ENCODE assay signal across 18 cellular contexts in the genomic region with DNA sequence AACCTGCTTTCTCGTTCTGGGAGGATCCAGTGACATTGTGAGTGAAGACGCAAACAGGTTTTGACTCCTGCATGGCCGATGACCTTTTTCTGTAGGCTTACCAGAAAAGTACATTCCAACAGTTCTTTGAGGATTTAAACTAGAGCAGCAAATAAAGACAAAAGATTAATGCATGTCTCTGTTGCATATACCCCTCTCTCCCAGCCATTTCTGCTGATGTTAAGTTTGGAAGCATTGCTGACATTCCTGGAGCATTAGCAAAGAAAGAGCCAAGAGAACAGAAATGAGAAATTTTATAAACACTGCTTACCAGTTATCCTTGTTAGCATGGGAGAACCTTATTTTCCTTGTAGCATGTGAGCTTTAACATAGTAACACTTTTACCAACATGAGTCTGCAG. TPM values are rescaled to one million over a fixed set of nuclear protein-coding genes. Genes with fewer than 3 reads are reported as not detected.
DNase-seq lines count a peak whose midpoint lies in the region; ATAC-seq and TF ChIP-seq lines count a peak whose summit lies in the region.
"Had no signal": no experiment of that assay in that cellular context is flagged by ENCODE, and none has a peak within 500 bp of the region (broad histone marks: within the 10 kb centered on the region; RNA-seq: fewer than 3 reads in every experiment).

No MANE protein-coding gene starts in this region.

- WGBS in hepatocyte (ENCODE audit: low lambda C conversion rate, missing lambda C conversion rate), result 64% methylated on average over 3 of the region's 3 CpGs

- H3K27ac Mint-ChIP-seq in HFFc6, result peak overlapping the region; percentile 96
- peak overlapping the region in 3 of 5 experiments; percentile 44 to 88 (median 70) for H3K27ac Mint-ChIP-seq in brain

- no peaks in the 10 kb centered on the region for H4K20me1 ChIP-seq in hepatocyte (ENCODE audit: insufficient read depth, poor library complexity, severe bottlenecking)

- no peaks in the 10 kb centered on the region for H3K27me3 ChIP-seq in hepatocyte
- H3K27me3 ChIP-seq: transverse colon had no signal

- H3K4me3 Mint-ChIP-seq in HFFc6 (peak overlapping the region; percentile 60), brain (no peak overlapping the region)
- H3K4me3 Mint-ChIP-seq: central memory CD8-positive, alpha-beta T cell had no signal

- H3K27ac ChIP-seq in hepatocyte, result peak overlapping the region; percentile 83
- H3K27ac ChIP-seq: transverse colon had no signal

- H3K4me1 ChIP-seq in hepatocyte (ENCODE audit: insufficient read depth), result no peaks in the 10 kb centered on the region
- peaks cover 2% of the 10 kb centered on the region for H3K4me1 ChIP-seq in mucosa of descending colon (ENCODE audit: low read depth)

- H3K9me3 ChIP-seq in hepatocyte (ENCODE audit: low read depth) (no peaks in the 10 kb centered on the region), mucosa of descending colon (no peaks in the 10 kb centered on the region)
- H3K9me3 ChIP-seq: transverse colon had no signal

- peaks cover 39% of the 10 kb centered on the region for H3K4me1 Mint-ChIP-seq in HFFc6 (ENCODE audit: low read depth)
- peaks cover 4% of the 10 kb centered on the region for H3K4me1 Mint-ChIP-seq in brain

- peak overlapping the region; percentile 21 for H3K4me2 ChIP-seq in hepatocyte

- H3K36me3 Mint-ChIP-seq in HFFc6 (ENCODE audit: low read depth) (peaks cover 47% of the 10 kb centered on the region), brain (peaks cover 84% of the 10 kb centered on the region)

- H3K27me3 Mint-ChIP-seq in HFFc6 (ENCODE audit: insufficient read depth) (no peaks in the 10 kb centered on the region), brain (no peaks in the 10 kb centered on the region)
- H3K27me3 Mint-ChIP-seq: central memory CD8-positive, alpha-beta T cell had no signal

- H3K9me3 Mint-ChIP-seq in HFFc6, result 0 out of 2 replicates have a peak, but pooled peaks cover 4% of the 10 kb centered on the region
- no peaks in the 10 kb centered on the region for H3K9me3 Mint-ChIP-seq in brain
- H3K9me3 Mint-ChIP-seq: activated naive CD4-positive, alpha-beta T cell treated with anti-CD3 and anti-CD28 coated beads, Interleukin-2, amount 50 U/mL, for 72 hours; central memory CD8-positive, alpha-beta T cell had no signal

- no peak overlapping the region for H2AFZ ChIP-seq in hepatocyte

- DNase-seq in A172 (ENCODE audit: low spot score) (peak; percentile 6), HFFc6 (peak; percentile 65), hepatocyte (ENCODE audit: low spot score) (peak; percentile 8), KG1 (lab: John Stamatoyannopoulos, UW) (no peak), mucosa of descending colon (no peak)
- DNase-seq: activated CD4-positive, alpha-beta T cell treated with anti-CD3 and anti-CD28 coated beads for 4 hours; H7; Karpas-422; NCI-H1436 treated with DMSO at 0.1 percent for 48 hours; NCI-H2227 treated with DMSO at 0.1 percent for 48 hours; nucleus accumbens; SHP77 treated with DMSO at 0.1 percent for 48 hours; transverse colon had no signal

- intact Hi-C loops in mucosa of descending colon (cut with DNase I, micrococcal nuclease), result no loop called here

- no peak for ATAC-seq in HG02870 (IDR thresholded peaks at IDR 0.05; ENCODE audit: unreplicated experiment)
- ATAC-seq in HG02610 (IDR thresholded peaks at IDR 0.05; ENCODE audit: unreplicated experiment), result no peak
- ATAC-seq in mucosa of descending colon, result no peak
- ATAC-seq: activated naive CD4-positive, alpha-beta T cell treated with anti-CD3 and anti-CD28 coated beads, Interleukin-2, amount 50 U/mL, for 72 hours had no signal

- H3K79me2 ChIP-seq in hepatocyte, result peaks cover 5% of the 10 kb centered on the region

- TF ChIP-seq CTCF in HFFc6 (IDR thresholded peaks at IDR 0.05) (no peak), brain (conservative IDR thresholded peaks at IDR 0.05) (no peak), hepatocyte (IDR thresholded peaks at IDR 0.05; ENCODE audit: poor library complexity) (no peak), mucosa of descending colon (IDR thresholded peaks at IDR 0.05) (no peak)

- H3K4me3 ChIP-seq in hepatocyte (no peak overlapping the region), mucosa of descending colon (no peak overlapping the region)
- H3K4me3 ChIP-seq: transverse colon had no signal

- H3K36me3 ChIP-seq in hepatocyte (replicated peaks; ENCODE audit: insufficient read depth, low read depth) (no peaks in the 10 kb centered on the region), mucosa of descending colon (ENCODE audit: low read depth) (peaks cover 5% of the 10 kb centered on the region)

- no peaks in the 10 kb centered on the region for H3K9me2 ChIP-seq in hepatocyte (replicated peaks; ENCODE audit: insufficient read depth)

RNA-seq across cellular contexts. Expression of a gene that starts 49.3 kb away (rescaled TPM):
- total RNA-seq in A172 (2014; rRNA removed; shearing (Covaris generic)), result 32.7 and 36.1 TPM in 2 replicates
- total RNA-seq in HFFc6 (2021; fragmentation: NEBNext Ultra II Directional; extraction: Animal tissue kit (Norgen Biotek cat#: 25700)), result 10 to 100 TPM in 4 of 6 experiments, 1 to 10 TPM in 2; 8.8 to 11.9 (median 10.2) TPM
- polyA plus RNA-seq in brain (ENCODE audit: insufficient read depth, low read depth, low replicate concordance) (22.3 TPM), hepatocyte (38.8 and 39.2 TPM in 2 replicates)
- total RNA-seq in hepatocyte (40.3 and 45.5 TPM in 2 replicates), mucosa of descending colon (10 to 100 TPM; 26.8 to 36.2 (median 27.1) TPM)

Comparison
In these comparisons a context has a peak if more than half of its experiments do, and no peak if none do; other contexts are left out.
1. DNase-seq: peak in A172 (single experiment), HFFc6 (single experiment) and hepatocyte (single experiment); none in KG1 (single experiment) and mucosa of descending colon (0 of 3).